ENCODE assay signal across 10 cellular contexts in genomic region chr17:42521666-42522262, GRCh38. TPM values are rescaled to one million over a fixed set of nuclear protein-coding genes. Genes with fewer than 3 reads are reported as not detected.
DNase-seq lines count a peak whose midpoint lies in the region; ATAC-seq and TF ChIP-seq lines count a peak whose summit lies in the region.
"Had no signal": no experiment of that assay in that cellular context is flagged by ENCODE, and none has a peak within 500 bp of the region (broad histone marks: within the 10 kb centered on the region; RNA-seq: fewer than 3 reads in every experiment).

No MANE protein-coding gene starts in this region.

- H3K27ac ChIP-seq in ACC112 (ENCODE audit: low read depth, low read length) (peak overlapping the region; percentile 99), hepatocyte (peak overlapping the region; percentile 97), gastrocnemius medialis (peak overlapping the region; percentile 77 to 89 (median 86))
- H3K27ac ChIP-seq in CD8-positive, alpha-beta T cell (ENCODE audit: low read depth, low read length) = no peak overlapping the region

- TF ChIP-seq POLR2A in gastrocnemius medialis (IDR thresholded peaks at IDR 0.05) = no peak

- intact Hi-C loops in gastrocnemius medialis (cut with DNase I; ENCODE audit: low total_unique reads) = no loop called here
- intact Hi-C loops in CD8-positive, alpha-beta T cell (cut with DNase I, micrococcal nuclease) = no loop called here

- in situ Hi-C loops in gastrocnemius medialis (cut with MboI; ENCODE audit: low sequenced_read_pairs in 4 of 4) = loop anchor here in 1 of 4 donors (10.0 kb wide), 1 partner anchor 107 kb away; no protein-coding TSS in a partner anchor

- H3K27me3 Mint-ChIP-seq in CD8-positive, alpha-beta T cell (ENCODE audit: low read depth) = no peaks in the 10 kb centered on the region
- H3K27me3 Mint-ChIP-seq: IgD-negative memory B cell had no signal

- H3K27ac Mint-ChIP-seq in CD8-positive, alpha-beta T cell = no peak overlapping the region
- H3K27ac Mint-ChIP-seq: IgD-negative memory B cell had no signal

- DNase-seq in astrocyte of the hippocampus (ENCODE audit: low read depth, low spot score) (peak; percentile 62), hepatocyte (ENCODE audit: low spot score) (no peak), gastrocnemius medialis (no peak), NCI-H345 (lab: John Stamatoyannopoulos, UW) (no peak), NCI-H524 treated with DMSO at 0.1 percent for 48 hours (lab: John Stamatoyannopoulos, UW) (no peak)
- no peak for DNase-seq in CD8-positive, alpha-beta T cell
- DNase-seq: NCI-H1694 treated with DMSO at 0.1 percent for 48 hours had no signal

- H3K9me2 ChIP-seq in hepatocyte (replicated peaks; ENCODE audit: insufficient read depth) = no peaks in the 10 kb centered on the region

- H2AFZ ChIP-seq in ACC112 (ENCODE audit: low read length, unreplicated experiment) (no peak overlapping the region), hepatocyte (no peak overlapping the region)

- WGBS in hepatocyte (ENCODE audit: low lambda C conversion rate, missing lambda C conversion rate) = 89% methylated on average over 11 of the region's 11 CpGs

- H3K4me1 ChIP-seq in ACC112 (ENCODE audit: control insufficient read depth, insufficient read depth, low read length, unreplicated experiment) (peaks cover 66% of the 10 kb centered on the region), hepatocyte (ENCODE audit: insufficient read depth) (peaks cover 49% of the 10 kb centered on the region), gastrocnemius medialis (peaks cover 78 to 82% of the 10 kb centered on the region in 2 donors)
- H3K4me1 ChIP-seq in CD8-positive, alpha-beta T cell (ENCODE audit: insufficient read depth, low read length) = no peaks in the 10 kb centered on the region

- H3K79me2 ChIP-seq in ACC112 (ENCODE audit: control insufficient read depth, insufficient read depth, low read length, unreplicated experiment) = no peaks in the 10 kb centered on the region
- no peaks in the 10 kb centered on the region for H3K79me2 ChIP-seq in hepatocyte

- no peak for TF ChIP-seq CTCF in hepatocyte (IDR thresholded peaks at IDR 0.05; ENCODE audit: poor library complexity)
- no peak for TF ChIP-seq CTCF in gastrocnemius medialis (IDR thresholded peaks at IDR 0.05 in 4 of 5, conservative IDR thresholded peaks at IDR 0.05 in 1 of 5)
- TF ChIP-seq CTCF in CD8-positive, alpha-beta T cell (IDR thresholded peaks at IDR 0.05) = no peak

- H3K27me3 ChIP-seq in ACC112 (ENCODE audit: insufficient read depth, low read length) (no peaks in the 10 kb centered on the region), hepatocyte (no peaks in the 10 kb centered on the region), gastrocnemius medialis (no peaks in the 10 kb centered on the region)
- no peaks in the 10 kb centered on the region for H3K27me3 ChIP-seq in CD8-positive, alpha-beta T cell (ENCODE audit: insufficient read depth, low read length)

- peaks cover 5% of the 10 kb centered on the region for H3K4me1 Mint-ChIP-seq in CD8-positive, alpha-beta T cell (ENCODE audit: low read depth)

- ATAC-seq in gastrocnemius medialis = no peak
- ATAC-seq in CD8-positive, alpha-beta T cell = no peak
- no peak for ATAC-seq in HG03432 (IDR thresholded peaks at IDR 0.05; ENCODE audit: unreplicated experiment)

- no peak overlapping the region for H3K4me3 Mint-ChIP-seq in CD8-positive, alpha-beta T cell
- H3K4me3 Mint-ChIP-seq: IgD-negative memory B cell had no signal

- no peaks in the 10 kb centered on the region for H3K9me3 Mint-ChIP-seq in CD8-positive, alpha-beta T cell
- H3K9me3 Mint-ChIP-seq: IgD-negative memory B cell had no signal

- no peak overlapping the region for H3K4me2 ChIP-seq in hepatocyte

- peaks cover 8% of the 10 kb centered on the region for H3K36me3 Mint-ChIP-seq in CD8-positive, alpha-beta T cell

- H3K4me3 ChIP-seq in ACC112 (ENCODE audit: low read depth, low read length) (no peak overlapping the region), hepatocyte (no peak overlapping the region), gastrocnemius medialis (no peak overlapping the region)
- H3K4me3 ChIP-seq in CD8-positive, alpha-beta T cell (ENCODE audit: low read depth, low read length) = no peak overlapping the region

- H3K9me3 ChIP-seq in hepatocyte (ENCODE audit: low read depth) (no peaks in the 10 kb centered on the region), gastrocnemius medialis (no peaks in the 10 kb centered on the region)
- H3K9me3 ChIP-seq in CD8-positive, alpha-beta T cell (ENCODE audit: low read length) = no peaks in the 10 kb centered on the region

- CTCF ChIA-PET in CD8-positive, alpha-beta T cell (lab: Charles Lee) = interaction anchor here (0.8 to 15.7 kb wide), 6 partner anchors 9 to 201 kb away, joined by 4 to 267 read pairs (median 22); no protein-coding TSS in a partner anchor

- POLR2A ChIA-PET in CD8-positive, alpha-beta T cell (lab: Charles Lee) = no interaction called here

- H4K20me1 ChIP-seq in hepatocyte (ENCODE audit: insufficient read depth, poor library complexity, severe bottlenecking) = no peaks in the 10 kb centered on the region

- H3K36me3 ChIP-seq in ACC112 (ENCODE audit: insufficient read depth, low read length) (no peaks in the 10 kb centered on the region), hepatocyte (replicated peaks; ENCODE audit: insufficient read depth, low read depth) (no peaks in the 10 kb centered on the region), gastrocnemius medialis (peaks cover 0 to 22% of the 10 kb centered on the region in 2 donors)
- H3K36me3 ChIP-seq in CD8-positive, alpha-beta T cell (ENCODE audit: insufficient read depth, low read length) = no peaks in the 10 kb centered on the region

RNA-seq across cellular contexts. Expression of gene NAGLU, which starts 14.3 kb away (rescaled TPM):
- total RNA-seq in hepatocyte (76.4 and 78.1 TPM in 2 replicates), gastrocnemius medialis (10 to 100 TPM; 16.4 to 30.1 (median 24.1) TPM)
- 121 and 152 TPM in 2 replicates for polyA plus RNA-seq in hepatocyte
- total RNA-seq in CD8-positive, alpha-beta T cell = 1 to 10 TPM; 7.4 TPM

RNA-seq across cellular contexts. Expression of gene HSD17B1, which starts 31.0 kb away (rescaled TPM):
- total RNA-seq in hepatocyte (0.12 and 2.7 TPM in 2 replicates), gastrocnemius medialis (under 1 TPM in 3 of 4 donors, not detected in 1; 0.33 to 0.66 (median 0.47) TPM)
- 4.8 and 6.6 TPM in 2 replicates for polyA plus RNA-seq in hepatocyte
- under 1 TPM; 0.44 to 0.52 TPM for total RNA-seq in CD8-positive, alpha-beta T cell

RNA-seq across cellular contexts. Expression of gene COASY, which starts 40.2 kb away (rescaled TPM):
- total RNA-seq in hepatocyte = 27.7 and 33.9 TPM in 2 replicates
- 91.6 and 93.9 TPM in 2 replicates for polyA plus RNA-seq in hepatocyte
- 10 to 100 TPM; 22.4 to 39.9 (median 27.5) TPM for total RNA-seq in gastrocnemius medialis
- 10 to 100 TPM; 26.4 to 32.9 TPM for total RNA-seq in CD8-positive, alpha-beta T cell

RNA-seq across cellular contexts. Expression of gene MLX, which starts 45.1 kb away (rescaled TPM):
- 29.7 and 34.0 TPM in 2 replicates for total RNA-seq in hepatocyte
- polyA plus RNA-seq in hepatocyte = 33.1 and 39.5 TPM in 2 replicates
- total RNA-seq in gastrocnemius medialis = 10 to 100 TPM; 49.7 to 81.9 (median 53.8) TPM
- total RNA-seq in CD8-positive, alpha-beta T cell = 10 to 100 TPM; 18.3 to 21.3 TPM

RNA-seq across cellular contexts. Expression of gene PSMC3IP, which starts 55.8 kb away (rescaled TPM):
- 1.5 and 1.9 TPM in 2 replicates for total RNA-seq in hepatocyte
- polyA plus RNA-seq in hepatocyte = 3.7 and 4.2 TPM in 2 replicates
- total RNA-seq in gastrocnemius medialis = 1 to 10 TPM in 2 of 4 donors, under 1 TPM in 2; 0.46 to 2.7 (median 1.4) TPM
- total RNA-seq in CD8-positive, alpha-beta T cell = 1 to 10 TPM; 3.9 to 4.1 TPM
